In genomic region chr7:95501261-95501816, GRCh38 we compare ENCODE assay signal across 10 cellular contexts. TPM values are rescaled to one million over a fixed set of nuclear protein-coding genes. Genes with fewer than 3 reads are reported as not detected.
A peak's percentile ranks its signal among the peaks of the same experiment; 100 is the strongest.
DNase-seq lines count a peak whose midpoint lies in the region; ATAC-seq and TF ChIP-seq lines count a peak whose summit lies in the region.
"Had no signal": no experiment of that assay in that cellular context is flagged by ENCODE, and none has a peak within 500 bp of the region (broad histone marks: within the 10 kb centered on the region; RNA-seq: fewer than 3 reads in every experiment).

No MANE protein-coding gene starts in this region.

- H3K4me3 Mint-ChIP-seq in effector memory CD8-positive, alpha-beta T cell: peak overlapping the region; percentile 1 to 23

- TF ChIP-seq CTCF in GM13976 (IDR thresholded peaks at IDR 0.05; ENCODE audit: borderline replicate concordance, control extremely low read depth, extremely low read depth, insufficient read depth, missing control alignments) (no peak), prostate gland (IDR thresholded peaks at IDR 0.05) (no peak)

- intact Hi-C loops in prostate gland (cut with DNase I): no loop called here

- ATAC-seq in GM21515 (IDR thresholded peaks at IDR 0.05; ENCODE audit: unreplicated experiment): peak; percentile 95
- peak; percentile 87 for ATAC-seq in HG03520 (IDR thresholded peaks at IDR 0.05; ENCODE audit: unreplicated experiment)
- peak; percentile 62 for ATAC-seq in effector memory CD8-positive, alpha-beta T cell (replicated peaks)

- H3K36me3 ChIP-seq in prostate gland: no peaks in the 10 kb centered on the region

- H3K27ac ChIP-seq in prostate gland: no peak overlapping the region

- no peaks in the 10 kb centered on the region for H3K27me3 ChIP-seq in prostate gland (replicated peaks; ENCODE audit: insufficient read depth)

- H3K27me3 Mint-ChIP-seq in effector memory CD8-positive, alpha-beta T cell: no peaks in the 10 kb centered on the region

- no peak overlapping the region for H3K4me3 ChIP-seq in prostate gland

- peak overlapping the region in 1 of 2 donors; percentile 18 for H3K27ac Mint-ChIP-seq in effector memory CD8-positive, alpha-beta T cell

- no peaks in the 10 kb centered on the region for H3K9me3 ChIP-seq in prostate gland

- H3K9me3 Mint-ChIP-seq in effector memory CD8-positive, alpha-beta T cell: no peaks in the 10 kb centered on the region

- no peaks in the 10 kb centered on the region for H3K4me1 ChIP-seq in prostate gland (replicated peaks)

- peak; percentile 27 for DNase-seq in GM13976 (ENCODE audit: low spot score)
- DNase-seq in effector memory CD8-positive, alpha-beta T cell: no peak
- no peak for DNase-seq in activated gamma-delta T cell (lab: John Stamatoyannopoulos, UW)
- no peak for DNase-seq in stimulated activated naive CD4-positive, alpha-beta T cell treated with Interleukin-2 at 50 U/mL for 16 hours (lab: John Stamatoyannopoulos, UW)
- DNase-seq in HT-29 (ENCODE audit: low spot score): no peak
- no peak for DNase-seq in prostate gland (ENCODE audit: low spot score)

- H3K4me1 Mint-ChIP-seq in effector memory CD8-positive, alpha-beta T cell (ENCODE audit: low read depth in 2 of 2): peaks cover 9 to 17% of the 10 kb centered on the region in 2 donors

- in situ Hi-C loops in GM13976 (cut with MboI; ENCODE audit: low sequenced_read_pairs, unreplicated experiment): no loop called here

- 71% methylated on average over 5 of the region's 5 CpGs for WGBS in prostate gland

- no peaks in the 10 kb centered on the region for H3K36me3 Mint-ChIP-seq in effector memory CD8-positive, alpha-beta T cell (ENCODE audit: insufficient read depth)

- no peak for TF ChIP-seq POLR2A in prostate gland (IDR thresholded peaks at IDR 0.05)

RNA-seq across cellular contexts. Expression of gene ASB4, which starts 15.6 kb away (rescaled TPM):
- 0.08 and 0.10 TPM in 2 replicates for total RNA-seq in HT-29 (2014; rRNA removed; shearing (Covaris generic))
- under 1 TPM in 1 of 2 donors, not detected in 1; 0.57 TPM for total RNA-seq in prostate gland
- total RNA-seq: dermis microvascular lymphatic vessel endothelial cell, IMR-90 had no signal
